Comparison of ENCODE assay signal across 8 cellular contexts in genomic region chr17:50479522-50480141, GRCh38. TPM values are rescaled to one million over a fixed set of nuclear protein-coding genes. Genes with fewer than 3 reads are reported as not detected.
DNase-seq lines count a peak whose midpoint lies in the region; ATAC-seq and TF ChIP-seq lines count a peak whose summit lies in the region.

No MANE protein-coding gene starts in this region.

- ATAC-seq in activated CD8-positive, alpha-beta memory T cell treated with anti-CD3 and anti-CD28 coated beads, Interleukin-2, amount 10 ng/mL, durations not matched to agents 7 days and 5 days: peak; percentile 38
- no peak for ATAC-seq in HG02852 (IDR thresholded peaks at IDR 0.05; ENCODE audit: unreplicated experiment)

- no peaks in the 10 kb centered on the region for H3K9me3 Mint-ChIP-seq in activated CD8-positive, alpha-beta memory T cell treated with anti-CD3 and anti-CD28 coated beads, Interleukin-2, amount 10 ng/mL, durations not matched to agents 7 days and 5 days (ENCODE audit: low read depth)
- no peaks in the 10 kb centered on the region for H3K9me3 Mint-ChIP-seq in endodermal cell

- WGBS in endodermal cell (ENCODE audit: insufficient coverage in 1 of 2, insufficient read length in 1 of 2), 2 experiments: 27 to 31% methylated on average over 10 to 19 of the region's 19 CpGs

- H3K4me3 Mint-ChIP-seq in activated CD8-positive, alpha-beta memory T cell treated with anti-CD3 and anti-CD28 coated beads, Interleukin-2, amount 10 ng/mL, durations not matched to agents 7 days and 5 days: peak overlapping the region; percentile 83
- peak overlapping the region; percentile 71 for H3K4me3 Mint-ChIP-seq in endodermal cell

- peak overlapping the region; percentile 72 for H3K27ac Mint-ChIP-seq in activated CD8-positive, alpha-beta memory T cell treated with anti-CD3 and anti-CD28 coated beads, Interleukin-2, amount 10 ng/mL, durations not matched to agents 7 days and 5 days
- peak overlapping the region; percentile 75 for H3K27ac Mint-ChIP-seq in endodermal cell

- H3K27ac ChIP-seq in endodermal cell (ENCODE audit: low read depth, low read length): no peak overlapping the region

- H3K36me3 Mint-ChIP-seq in activated CD8-positive, alpha-beta memory T cell treated with anti-CD3 and anti-CD28 coated beads, Interleukin-2, amount 10 ng/mL, durations not matched to agents 7 days and 5 days: peaks cover 5% of the 10 kb centered on the region
- peaks cover 16% of the 10 kb centered on the region for H3K36me3 Mint-ChIP-seq in endodermal cell (ENCODE audit: low read depth)

- no peaks in the 10 kb centered on the region for H3K27me3 Mint-ChIP-seq in activated CD8-positive, alpha-beta memory T cell treated with anti-CD3 and anti-CD28 coated beads, Interleukin-2, amount 10 ng/mL, durations not matched to agents 7 days and 5 days
- peaks cover 13% of the 10 kb centered on the region for H3K27me3 Mint-ChIP-seq in endodermal cell (ENCODE audit: insufficient read depth)

- H3K4me1 Mint-ChIP-seq in activated CD8-positive, alpha-beta memory T cell treated with anti-CD3 and anti-CD28 coated beads, Interleukin-2, amount 10 ng/mL, durations not matched to agents 7 days and 5 days: peaks cover 27% of the 10 kb centered on the region
- H3K4me1 Mint-ChIP-seq in endodermal cell: peaks cover 14% of the 10 kb centered on the region

- H3K36me3 ChIP-seq in endodermal cell (ENCODE audit: control insufficient read depth, insufficient read depth, low read length): peaks cover 11% of the 10 kb centered on the region

- peak; percentile 70 for DNase-seq in DMS114 treated with DMSO at 0.1 percent for 48 hours (lab: John Stamatoyannopoulos, UW; ENCODE audit: unreplicated experiment)
- DNase-seq in HT1080 (ENCODE audit: low read depth): peak; percentile 77
- peak; percentile 70 to 73 for DNase-seq in NOMO-1 (lab: John Stamatoyannopoulos, UW; ENCODE audit: unreplicated experiment in 2 of 2)
- DNase-seq in activated CD8-positive, alpha-beta memory T cell treated with anti-CD3 and anti-CD28 coated beads, Interleukin-2, amount 10 ng/mL, durations not matched to agents 7 days and 5 days: peak; percentile 81
- peak; percentile 96 for DNase-seq in endodermal cell
- DNase-seq in midbrain (lab: John Stamatoyannopoulos, UW): peak; percentile 9
- peak; percentile 45 to 54 for DNase-seq in stimulated activated CD8-positive, alpha-beta memory T cell treated with anti-CD3 and anti-CD28 coated beads, Interleukin-2, amount 100 ng/mL, for 48 hours (ENCODE audit: low read depth in 2 of 2)

- peak overlapping the region; percentile 98 for H3K4me3 ChIP-seq in endodermal cell (ENCODE audit: low read length)

- no peaks in the 10 kb centered on the region for H3K4me1 ChIP-seq in endodermal cell (ENCODE audit: control insufficient read depth, insufficient read depth, low read length)

- no peaks in the 10 kb centered on the region for H3K9me3 ChIP-seq in endodermal cell (ENCODE audit: control insufficient read depth, low read length)

- H3K9ac ChIP-seq in endodermal cell (ENCODE audit: extremely low read depth, low read length, poor library complexity, severe bottlenecking): peak overlapping the region; percentile 80

- CTCF ChIA-PET in activated CD8-positive, alpha-beta memory T cell treated with anti-CD3 and anti-CD28 coated beads, Interleukin-2, amount 10 ng/mL, durations not matched to agents 7 days and 5 days (lab: Charles Lee): interaction anchor here (0.6 to 2.1 kb wide), 26 partner anchors 8 to 279 kb away, joined by 3 to 13 read pairs (median 4); partner anchors contain the start of genes ACSF2, CHAD, EME1 and LRRC59

- no peaks in the 10 kb centered on the region for H3K27me3 ChIP-seq in endodermal cell (ENCODE audit: control insufficient read depth, insufficient read depth, low read length, poor library complexity, severe bottlenecking)

- peak; percentile 76 for TF ChIP-seq CTCF in endodermal cell (conservative IDR thresholded peaks at IDR 0.05)

RNA-seq across cellular contexts. Expression of gene RSAD1, which starts 1.0 kb away (rescaled TPM):
- total RNA-seq in HT1080 (2014; rRNA removed; shearing (Covaris generic)): 28.8 and 30.4 TPM in 2 replicates
- polyA plus RNA-seq in HT1080 (2015; cell fraction: cytosol; rRNA removed): 25.4 and 25.8 TPM in 2 replicates
- polyA plus RNA-seq in HT1080 (2015; cell fraction: nucleus; rRNA removed): 66.9 and 77.4 TPM in 2 replicates
- total RNA-seq in activated CD8-positive, alpha-beta memory T cell treated with anti-CD3 and anti-CD28 coated beads, Interleukin-2, amount 10 ng/mL, durations not matched to agents 7 days and 5 days: 10 to 100 TPM; 30.3 to 33.2 TPM
- 10 to 100 TPM; 26.6 to 35.8 TPM for total RNA-seq in endodermal cell
- 32.2 TPM for polyA plus RNA-seq in endodermal cell (2013, experiment 1 of 2)
- 25.3 TPM for polyA plus RNA-seq in endodermal cell (2013, experiment 2 of 2)

RNA-seq across cellular contexts. Expression of gene CHAD, which starts 11.0 kb away (rescaled TPM):
- total RNA-seq in HT1080 (2014; rRNA removed; shearing (Covaris generic)): not detected in 2 replicates
- not detected in 2 replicates for polyA plus RNA-seq in HT1080 (2015; cell fraction: cytosol; rRNA removed)
- polyA plus RNA-seq in HT1080 (2015; cell fraction: nucleus; rRNA removed): not detected in 2 replicates
- not detected for total RNA-seq in activated CD8-positive, alpha-beta memory T cell treated with anti-CD3 and anti-CD28 coated beads, Interleukin-2, amount 10 ng/mL, durations not matched to agents 7 days and 5 days
- total RNA-seq in endodermal cell: under 1 TPM in 1 of 2 donors, not detected in 1; 0.15 TPM
- polyA plus RNA-seq in endodermal cell (2013, experiment 1 of 2): not detected
- 0.17 TPM for polyA plus RNA-seq in endodermal cell (2013, experiment 2 of 2)

RNA-seq across cellular contexts. Expression of gene MYCBPAP, which starts 28.6 kb away (rescaled TPM):
- total RNA-seq in HT1080 (2014; rRNA removed; shearing (Covaris generic)): not detected in 2 replicates
- not detected in 2 replicates for polyA plus RNA-seq in HT1080 (2015; cell fraction: cytosol; rRNA removed)
- polyA plus RNA-seq in HT1080 (2015; cell fraction: nucleus; rRNA removed): not detected in 2 replicates
- 10 to 100 TPM in 1 of 2 experiments, 1 to 10 TPM in 1; 6.7 to 13.9 TPM for total RNA-seq in activated CD8-positive, alpha-beta memory T cell treated with anti-CD3 and anti-CD28 coated beads, Interleukin-2, amount 10 ng/mL, durations not matched to agents 7 days and 5 days
- 1 to 10 TPM; 3.5 to 7.1 TPM for total RNA-seq in endodermal cell
- polyA plus RNA-seq in endodermal cell (2013, experiment 1 of 2): 2.6 TPM
- 1.6 TPM for polyA plus RNA-seq in endodermal cell (2013, experiment 2 of 2)

RNA-seq across cellular contexts. Expression of gene EPN3, which starts 52.9 kb away (rescaled TPM):
- total RNA-seq in HT1080 (2014; rRNA removed; shearing (Covaris generic)): not detected in 2 replicates
- 0.72 TPM in 1 of 2 replicates, not detected in the other for polyA plus RNA-seq in HT1080 (2015; cell fraction: cytosol; rRNA removed)
- polyA plus RNA-seq in HT1080 (2015; cell fraction: nucleus; rRNA removed): 0.26 TPM in 1 of 2 replicates, not detected in the other
- total RNA-seq in activated CD8-positive, alpha-beta memory T cell treated with anti-CD3 and anti-CD28 coated beads, Interleukin-2, amount 10 ng/mL, durations not matched to agents 7 days and 5 days: not detected
- under 1 TPM in 1 of 2 donors, not detected in 1; 0.66 TPM for total RNA-seq in endodermal cell
- polyA plus RNA-seq in endodermal cell (2013, experiment 1 of 2): 0.21 TPM
- not detected for polyA plus RNA-seq in endodermal cell (2013, experiment 2 of 2)

RNA-seq across cellular contexts. Expression of gene ACSF2, which starts 53.6 kb away (rescaled TPM):
- total RNA-seq in HT1080 (2014; rRNA removed; shearing (Covaris generic)): 9.6 and 11.1 TPM in 2 replicates
- 1.1 and 1.5 TPM in 2 replicates for polyA plus RNA-seq in HT1080 (2015; cell fraction: cytosol; rRNA removed)
- 14.0 and 18.1 TPM in 2 replicates for polyA plus RNA-seq in HT1080 (2015; cell fraction: nucleus; rRNA removed)
- 10 to 100 TPM; 34.6 to 49.4 TPM for total RNA-seq in activated CD8-positive, alpha-beta memory T cell treated with anti-CD3 and anti-CD28 coated beads, Interleukin-2, amount 10 ng/mL, durations not matched to agents 7 days and 5 days
- total RNA-seq in endodermal cell: 10 to 100 TPM; 61.7 to 76.5 TPM
- 35.1 TPM for polyA plus RNA-seq in endodermal cell (2013, experiment 1 of 2)
- polyA plus RNA-seq in endodermal cell (2013, experiment 2 of 2): 33.2 TPM

Comparison
In these comparisons a context has a peak if more than half of its experiments do, and no peak if none do; other contexts are left out.
1. DNase-seq: peak in every context shown above with its lines; median percentile 96 in endodermal cell; 81 in activated CD8-positive, alpha-beta memory T cell treated with anti-CD3 and anti-CD28 coated beads, Interleukin-2, amount 10 ng/mL, durations not matched to agents 7 days and 5 days; 77 in HT1080; 72 in NOMO-1; 70 in DMS114 treated with DMSO at 0.1 percent for 48 hours; 50 in stimulated activated CD8-positive, alpha-beta memory T cell treated with anti-CD3 and anti-CD28 coated beads, Interleukin-2, amount 100 ng/mL, for 48 hours; 9 in midbrain.